ENCODE assay signal across 10 cellular contexts in genomic region chr3:58704304-58704703, GRCh38. TPM values are rescaled to one million over a fixed set of nuclear protein-coding genes. Genes with fewer than 3 reads are reported as not detected.
"Had no signal": no experiment of that assay in that cellular context is flagged by ENCODE, and none has a peak within 500 bp of the region (broad histone marks: within the 10 kb centered on the region; RNA-seq: fewer than 3 reads in every experiment).

No MANE protein-coding gene starts in this region.

RNA-seq across cellular contexts. Expression of gene FAM3D, which starts 37.7 kb away (rescaled TPM):
- total RNA-seq: activated CD4-positive, alpha-beta memory T cell treated with anti-CD3 and anti-CD28 coated beads, Interleukin-2, amount 10 ng/mL, durations not matched to agents 7 days and 5 days; activated CD4-positive, alpha-beta T cell treated with anti-CD3 and anti-CD28 coated beads, Interleukin-2, amount 10 ng/mL, durations not matched to agents 7 days and 5 days; activated naive CD4-positive, alpha-beta T cell treated with anti-CD3 and anti-CD28 coated beads, Interleukin-2, amount 50 U/mL, for 72 hours; activated naive CD8-positive, alpha-beta T cell treated with anti-CD3 and anti-CD28 coated beads, Interleukin-2, amount 10 ng/mL, durations not matched to agents 7 days and 5 days; activated T-cell treated with anti-CD3 and anti-CD28 coated beads, Interleukin-2, amount 50 U/mL, for 72 hours; ascending aorta; chondrocyte; endothelial cell of umbilical vein; esophagus muscularis mucosa; T-helper 2 cell treated with Interferon-gamma antibody and Interleukin-4, amounts not matched to agents 100 ng/mL and 5 ng/mL, for 36 hours had no signal
